9 cellular contexts compared by ENCODE assay signal in the genomic region with DNA sequence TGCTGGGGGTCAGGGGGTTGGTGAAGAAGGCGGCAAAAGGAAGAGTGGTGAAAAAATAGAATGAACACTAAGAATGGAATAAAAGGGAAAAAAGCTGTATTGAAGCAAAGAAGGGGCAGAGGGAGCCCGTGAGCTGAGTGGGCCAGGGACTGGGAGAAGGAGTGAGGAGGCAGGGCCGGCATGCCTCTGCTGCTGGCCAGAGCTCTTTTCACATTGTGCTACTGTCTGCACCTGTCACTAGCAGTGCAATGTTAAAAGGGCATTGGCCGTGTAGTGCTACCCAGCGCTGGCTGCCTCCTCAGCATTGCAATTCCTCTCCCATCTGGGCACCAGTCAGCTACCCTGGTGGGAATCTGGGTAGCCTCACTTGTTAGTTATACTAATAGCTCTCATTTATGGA. TPM values are rescaled to one million over a fixed set of nuclear protein-coding genes. Genes with fewer than 3 reads are reported as not detected.
DNase-seq lines count a peak whose midpoint lies in the region; ATAC-seq, FAIRE-seq and TF ChIP-seq lines count a peak whose summit lies in the region.
"Had no signal": no experiment of that assay in that cellular context is flagged by ENCODE, and none has a peak within 500 bp of the region (broad histone marks: within the 10 kb centered on the region; RNA-seq: fewer than 3 reads in every experiment).

No MANE protein-coding gene starts in this region.

- TF ChIP-seq CTCF in GM12864 (IDR thresholded peaks at IDR 0.05; ENCODE audit: low read depth, low read length, missing control alignments) (peak; percentile 32), endothelial cell of umbilical vein (IDR thresholded peaks at IDR 0.05; ENCODE audit: extremely low read depth in 1 of 2, insufficient read depth in 1 of 2, low read depth in 1 of 2, low read length in 2 of 2) (peak; percentile 6 to 48), progenitor cell of endocrine pancreas (IDR thresholded peaks at IDR 0.05; ENCODE audit: unreplicated experiment) (peak; percentile 43)

- no peak for FAIRE-seq in endothelial cell of umbilical vein (lab: Jason Lieb, UNC)
- no peak for FAIRE-seq in RCC 7860 (lab: Jason Lieb, UNC)

- H3K36me3 Mint-ChIP-seq in progenitor cell of endocrine pancreas (ENCODE audit: insufficient read depth), result peaks cover 12% of the 10 kb centered on the region

- peak overlapping the region; percentile 98 for H3K4me3 Mint-ChIP-seq in progenitor cell of endocrine pancreas (ENCODE audit: low read depth)
- H3K4me3 Mint-ChIP-seq: central memory CD8-positive, alpha-beta T cell had no signal

- H3K4me1 ChIP-seq in endothelial cell of umbilical vein (ENCODE audit: control insufficient read depth, extremely low read depth, insufficient read depth, low read length), result peaks cover 24% of the 10 kb centered on the region

- CTCF ChIA-PET in endothelial cell of umbilical vein (lab: Charles Lee), result interaction anchor here (0.7 to 4.2 kb wide), 25 partner anchors 11 to 1495 kb away, joined by 3 to 154 read pairs (median 4); partner anchors contain the start of genes SMTNL1, SSRP1, TIMM10 and UBE2L6

- no peak overlapping the region for H3K9ac ChIP-seq in endothelial cell of umbilical vein (replicated peaks; ENCODE audit: extremely low read depth, insufficient read depth, low read length)

- POLR2A ChIA-PET in endothelial cell of umbilical vein (lab: Charles Lee), result interaction anchor here (0.9 to 1.5 kb wide), 3 partner anchors 73 to 234 kb away, joined by 3 to 4 read pairs (median 3); partner anchors contain the start of genes TIMM10 and UBE2L6

- no peaks in the 10 kb centered on the region for H3K9me3 ChIP-seq in endothelial cell of umbilical vein (replicated peaks; ENCODE audit: control insufficient read depth, insufficient read depth, low read length)

- ATAC-seq in HG02571 (IDR thresholded peaks at IDR 0.05; ENCODE audit: unreplicated experiment), result no peak

- no peaks in the 10 kb centered on the region for H3K27me3 Mint-ChIP-seq in progenitor cell of endocrine pancreas

- no peaks in the 10 kb centered on the region for H3K36me3 ChIP-seq in endothelial cell of umbilical vein (ENCODE audit: control insufficient read depth in 2 of 2, extremely low read depth in 1 of 2, insufficient read depth in 2 of 2, low read length in 2 of 2)

- no peak overlapping the region for H3K4me2 ChIP-seq in endothelial cell of umbilical vein (ENCODE audit: insufficient read depth, low read length)

- peaks cover 54% of the 10 kb centered on the region for H3K4me1 Mint-ChIP-seq in progenitor cell of endocrine pancreas (ENCODE audit: low read depth)

- H3K27me3 ChIP-seq in endothelial cell of umbilical vein (ENCODE audit: control insufficient read depth in 2 of 2, insufficient read depth in 2 of 2, low read length in 2 of 2), result peaks cover 6 to 9% of the 10 kb centered on the region in 2 experiments

- H3K4me3 ChIP-seq in GM12864 (ENCODE audit: low read depth, low read length) (no peak overlapping the region), endothelial cell of umbilical vein (replicated peaks in 1 of 3; ENCODE audit: insufficient read depth in 1 of 3, low read depth in 1 of 3, low read length in 3 of 3) (no peak overlapping the region)

- no peak overlapping the region for H3K27ac ChIP-seq in endothelial cell of umbilical vein (ENCODE audit: insufficient read depth, low read depth, low read length)
- H3K27ac ChIP-seq: VCaP had no signal

- dilution Hi-C loops in endothelial cell of umbilical vein (cut with MboI; ENCODE audit: extremely low pct_ligation_motif_present, low sequenced_read_pairs), result no loop called here

- no TSS peak for BruUV-seq in endothelial cell of umbilical vein (replicated peaks; lab: Mats Ljungman, UMichigan)

- H3K27ac Mint-ChIP-seq in progenitor cell of endocrine pancreas, result peak overlapping the region; percentile 98

- no peak overlapping the region for H2AFZ ChIP-seq in endothelial cell of umbilical vein (ENCODE audit: low read depth, low read length)

- no peak for DNase-seq in GM12864 (ENCODE audit: low read depth)
- peak; percentile 54 for DNase-seq in NCI-H2227 (lab: John Stamatoyannopoulos, UW; ENCODE audit: unreplicated experiment)
- no peak for DNase-seq in endothelial cell of umbilical vein (ENCODE audit: low read depth, low spot score)
- DNase-seq in progenitor cell of endocrine pancreas (ENCODE audit: low spot score, unreplicated experiment), result no peak
- no peak for DNase-seq in NCI-H2029 (lab: John Stamatoyannopoulos, UW)
- no peak for DNase-seq in RCC 7860 (ENCODE audit: low spot score)

- H3K79me2 ChIP-seq in endothelial cell of umbilical vein (ENCODE audit: control insufficient read depth, insufficient read depth, low read length), result peaks cover 18% of the 10 kb centered on the region

- H3K9me1 ChIP-seq in endothelial cell of umbilical vein (replicated peaks; ENCODE audit: control insufficient read depth, extremely low read depth, insufficient read depth, low read length), result no peaks in the 10 kb centered on the region

- H4K20me1 ChIP-seq in endothelial cell of umbilical vein (replicated peaks; ENCODE audit: control insufficient read depth, extremely low read depth, insufficient read depth, low read length), result no peaks in the 10 kb centered on the region

- no peak for TF ChIP-seq POLR2A in endothelial cell of umbilical vein (IDR thresholded peaks at IDR 0.05; ENCODE audit: low read depth, low read length)

- intact Hi-C loops in endothelial cell of umbilical vein (cut with micrococcal nuclease), result loop anchor here (1.0 kb wide), 6 partner anchors 73 to 927 kb away; partner anchors contain the start of gene TIMM10

- H3K9me3 Mint-ChIP-seq in progenitor cell of endocrine pancreas (ENCODE audit: low read depth), result no peaks in the 10 kb centered on the region
- H3K9me3 Mint-ChIP-seq: central memory CD8-positive, alpha-beta T cell had no signal

TF ChIP-seq in endothelial cell of umbilical vein, 7 proteins besides CTCF, POLR2A, EP300 and RAD21:
- TF ChIP-seq JUN (IDR thresholded peaks at IDR 0.05; ENCODE audit: borderline replicate concordance, insufficient read depth, insufficient read length, low read depth) (no peak), GATA2 (IDR thresholded peaks at IDR 0.05; ENCODE audit: insufficient read depth, insufficient read length, low read depth, low read length) (no peak), MAX (IDR thresholded peaks at IDR 0.05; ENCODE audit: insufficient read depth, insufficient read length) (no peak), EZH2 (IDR thresholded peaks at IDR 0.05; ENCODE audit: borderline replicate concordance, low read depth, low read length, severe bottlenecking) (no peak), FOS (IDR thresholded peaks at IDR 0.05; ENCODE audit: borderline replicate concordance, insufficient read depth, low read length) (no peak), POLR2AphosphoS5 (IDR thresholded peaks at IDR 0.05; ENCODE audit: insufficient read depth, low read depth, low read length) (no peak), MYC (IDR thresholded peaks at IDR 0.05; ENCODE audit: low read depth, low read length) (no peak)
TF ChIP-seq in endothelial cell of umbilical vein: peak in this region for 0.

RNA-seq across cellular contexts. Expression of gene YPEL4, which starts 8.7 kb away (rescaled TPM):
- total RNA-seq in endothelial cell of umbilical vein (0.24 and 0.30 TPM in 2 replicates), progenitor cell of endocrine pancreas (0.22 TPM in 2 replicates)
- polyA plus RNA-seq in endothelial cell of umbilical vein, result 0.03 and 0.06 TPM in 2 replicates
- 0.04 and 0.05 TPM in 2 replicates for polyA plus RNA-seq in endothelial cell of umbilical vein (2011; cell fraction: cytosol; rRNA removed)
- polyA plus RNA-seq in endothelial cell of umbilical vein (2011; cell fraction: nucleus; rRNA removed), result 0.34 and 0.39 TPM in 2 replicates
- 0.13 and 0.35 TPM in 2 replicates for polyA plus RNA-seq in endothelial cell of umbilical vein (2012)
- 0.17 TPM in 1 of 2 replicates, not detected in the other for polyA minus RNA-seq in endothelial cell of umbilical vein
- not detected for polyA minus RNA-seq in endothelial cell of umbilical vein (2011; cell fraction: cytosol; rRNA and poly(A)+ RNA removed)
- 0.19 and 0.24 TPM in 2 replicates for polyA minus RNA-seq in endothelial cell of umbilical vein (2011; cell fraction: nucleus; rRNA and poly(A)+ RNA removed)

RNA-seq across cellular contexts. Expression of gene CLP1, which starts 16.6 kb away (rescaled TPM):
- total RNA-seq in endothelial cell of umbilical vein (17.9 and 20.9 TPM in 2 replicates), progenitor cell of endocrine pancreas (22.0 and 22.2 TPM in 2 replicates)
- 19.4 and 20.8 TPM in 2 replicates for polyA plus RNA-seq in endothelial cell of umbilical vein
- 22.1 and 25.0 TPM in 2 replicates for polyA plus RNA-seq in endothelial cell of umbilical vein (2011; cell fraction: cytosol; rRNA removed)
- 20.3 and 20.9 TPM in 2 replicates for polyA plus RNA-seq in endothelial cell of umbilical vein (2011; cell fraction: nucleus; rRNA removed)
- 19.1 and 25.1 TPM in 2 replicates for polyA plus RNA-seq in endothelial cell of umbilical vein (2012)
- 25.3 and 34.8 TPM in 2 replicates for polyA minus RNA-seq in endothelial cell of umbilical vein
- polyA minus RNA-seq in endothelial cell of umbilical vein (2011; cell fraction: cytosol; rRNA and poly(A)+ RNA removed), result 11.5 TPM
- 6.2 and 9.1 TPM in 2 replicates for polyA minus RNA-seq in endothelial cell of umbilical vein (2011; cell fraction: nucleus; rRNA and poly(A)+ RNA removed)

RNA-seq across cellular contexts. Expression of gene ZDHHC5, which starts 26.9 kb away (rescaled TPM):
- 67.4 and 74.0 TPM in 2 replicates for total RNA-seq in endothelial cell of umbilical vein
- polyA plus RNA-seq in endothelial cell of umbilical vein, result 52.9 and 61.1 TPM in 2 replicates
- 49.5 and 54.7 TPM in 2 replicates for polyA plus RNA-seq in endothelial cell of umbilical vein (2011; cell fraction: cytosol; rRNA removed)
- 58.1 and 61.0 TPM in 2 replicates for polyA plus RNA-seq in endothelial cell of umbilical vein (2011; cell fraction: nucleus; rRNA removed)
- polyA plus RNA-seq in endothelial cell of umbilical vein (2012), result 54.9 and 55.5 TPM in 2 replicates
- 110 and 138 TPM in 2 replicates for polyA minus RNA-seq in endothelial cell of umbilical vein
- polyA minus RNA-seq in endothelial cell of umbilical vein (2011; cell fraction: cytosol; rRNA and poly(A)+ RNA removed), result 31.7 TPM
- polyA minus RNA-seq in endothelial cell of umbilical vein (2011; cell fraction: nucleus; rRNA and poly(A)+ RNA removed), result 34.6 and 49.5 TPM in 2 replicates
- total RNA-seq in progenitor cell of endocrine pancreas, result 56.7 and 60.1 TPM in 2 replicates

RNA-seq across cellular contexts. Expression of gene SERPING1, which starts 43.5 kb away (rescaled TPM):
- total RNA-seq in endothelial cell of umbilical vein (not detected in 2 replicates), progenitor cell of endocrine pancreas (190 and 196 TPM in 2 replicates)
- polyA plus RNA-seq in endothelial cell of umbilical vein, result 0.30 TPM in 1 of 2 replicates, not detected in the other
- polyA plus RNA-seq in endothelial cell of umbilical vein (2011; cell fraction: cytosol; rRNA removed), result 0.08 TPM in 1 of 2 replicates, not detected in the other
- polyA plus RNA-seq in endothelial cell of umbilical vein (2011; cell fraction: nucleus; rRNA removed), result 0.16 TPM in 1 of 2 replicates, not detected in the other
- 0.12 and 1.0 TPM in 2 replicates for polyA plus RNA-seq in endothelial cell of umbilical vein (2012)
- polyA minus RNA-seq in endothelial cell of umbilical vein, result not detected in 2 replicates
- not detected for polyA minus RNA-seq in endothelial cell of umbilical vein (2011; cell fraction: cytosol; rRNA and poly(A)+ RNA removed)
- not detected in 2 replicates for polyA minus RNA-seq in endothelial cell of umbilical vein (2011; cell fraction: nucleus; rRNA and poly(A)+ RNA removed)
